In the genomic region with DNA sequence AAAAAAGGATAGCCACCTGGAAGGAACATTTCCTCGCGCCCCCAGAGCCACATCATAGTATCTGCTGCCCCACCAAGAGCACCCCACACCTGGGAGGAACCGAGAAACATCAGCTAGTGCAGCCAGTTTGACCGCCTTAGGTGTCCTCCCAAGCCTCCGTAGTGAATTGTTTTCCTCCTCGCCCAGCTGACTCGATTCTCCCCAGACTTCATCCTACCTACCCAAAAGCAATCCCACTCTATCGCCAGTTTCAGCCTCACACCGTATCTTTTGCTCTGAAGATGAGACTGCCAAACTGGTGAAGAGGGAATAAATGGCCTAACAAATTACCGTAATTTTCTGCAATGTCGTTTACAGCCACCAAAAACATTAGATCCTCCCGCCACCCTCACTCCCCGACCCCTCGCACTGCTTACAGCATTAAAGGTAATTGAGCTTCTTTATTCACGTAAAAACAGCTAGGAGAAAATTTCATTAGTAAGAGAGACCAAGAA, we compare ENCODE assay signal across 1 cellular context.
A peak's percentile ranks its signal among the peaks of the same experiment; 100 is the strongest.
TF ChIP-seq lines count a peak whose summit lies in the region.

No MANE protein-coding gene starts in this region.

TF ChIP-seq in K562, 482 proteins besides CTCF, POLR2A, EP300 and RAD21:
- TF ChIP-seq, protein P1, sequence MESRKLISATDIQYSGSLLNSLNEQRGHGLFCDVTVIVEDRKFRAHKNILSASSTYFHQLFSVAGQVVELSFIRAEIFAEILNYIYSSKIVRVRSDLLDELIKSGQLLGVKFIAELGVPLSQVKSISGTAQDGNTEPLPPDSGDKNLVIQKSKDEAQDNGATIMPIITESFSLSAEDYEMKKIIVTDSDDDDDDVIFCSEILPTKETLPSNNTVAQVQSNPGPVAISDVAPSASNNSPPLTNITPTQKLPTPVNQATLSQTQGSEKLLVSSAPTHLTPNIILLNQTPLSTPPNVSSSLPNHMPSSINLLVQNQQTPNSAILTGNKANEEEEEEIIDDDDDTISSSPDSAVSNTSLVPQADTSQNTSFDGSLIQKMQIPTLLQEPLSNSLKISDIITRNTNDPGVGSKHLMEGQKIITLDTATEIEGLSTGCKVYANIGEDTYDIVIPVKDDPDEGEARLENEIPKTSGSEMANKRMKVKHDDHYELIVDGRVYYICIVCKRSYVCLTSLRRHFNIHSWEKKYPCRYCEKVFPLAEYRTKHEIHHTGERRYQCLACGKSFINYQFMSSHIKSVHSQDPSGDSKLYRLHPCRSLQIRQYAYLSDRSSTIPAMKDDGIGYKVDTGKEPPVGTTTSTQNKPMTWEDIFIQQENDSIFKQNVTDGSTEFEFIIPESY (CRISPR knock-in tag; IDR thresholded peaks at IDR 0.05) = peak; percentile 42; the same call in 1 of the 2 replicates
- TF ChIP-seq EWSR1 (IDR thresholded peaks at IDR 0.05; ENCODE audit: borderline replicate concordance, low read depth, partially characterized antibody) = no peak
